In genomic region chr3:77868725-77869124, GRCh38 we compare ENCODE assay signal across 17 cellular contexts.
"Had no signal": no experiment of that assay in that cellular context is flagged by ENCODE, and none has a peak within 500 bp of the region (broad histone marks: within the 10 kb centered on the region; RNA-seq: fewer than 3 reads in every experiment).

No MANE protein-coding gene starts in this region.

- H3K4me1 ChIP-seq: right atrium auricular region, sigmoid colon had no signal

- ATAC-seq: natural killer cell; stimulated activated naive B cell treated with anti-CD40 and anti-IgM and Interleukin-4, amounts not matched to agents 10 μg/mL and 1 μg/mL and 100 μg/mL, for 72 hours; stimulated activated naive CD8-positive, alpha-beta T cell treated with anti-CD3 and anti-CD28 coated beads, Interleukin-15, amount 100 ng/mL, for 72 hours had no signal

- H3K27ac ChIP-seq: hepatocyte, right atrium auricular region, sigmoid colon, thoracic aorta had no signal

- H3K36me3 ChIP-seq: right atrium auricular region, sigmoid colon, thoracic aorta had no signal

- H3K27ac Mint-ChIP-seq: mesothelial cell of epicardium; natural killer cell; stimulated activated naive B cell treated with anti-CD40 and anti-IgM and Interleukin-4, amounts not matched to agents 10 μg/mL and 1 μg/mL and 100 μg/mL, for 72 hours; stimulated activated naive CD8-positive, alpha-beta T cell treated with anti-CD3 and anti-CD28 coated beads, Interleukin-15, amount 100 ng/mL, for 72 hours had no signal

- H3K9me3 ChIP-seq: right atrium auricular region, sigmoid colon, thoracic aorta had no signal

- H3K4me3 Mint-ChIP-seq: mesothelial cell of epicardium; natural killer cell; neural crest cell; stimulated activated naive B cell treated with anti-CD40 and anti-IgM and Interleukin-4, amounts not matched to agents 10 μg/mL and 1 μg/mL and 100 μg/mL, for 72 hours; stimulated activated naive CD8-positive, alpha-beta T cell treated with anti-CD3 and anti-CD28 coated beads, Interleukin-15, amount 100 ng/mL, for 72 hours had no signal

- H3K36me3 Mint-ChIP-seq: natural killer cell; stimulated activated naive B cell treated with anti-CD40 and anti-IgM and Interleukin-4, amounts not matched to agents 10 μg/mL and 1 μg/mL and 100 μg/mL, for 72 hours had no signal

- H3K4me1 Mint-ChIP-seq: natural killer cell; neural crest cell; stimulated activated naive B cell treated with anti-CD40 and anti-IgM and Interleukin-4, amounts not matched to agents 10 μg/mL and 1 μg/mL and 100 μg/mL, for 72 hours; stimulated activated naive CD8-positive, alpha-beta T cell treated with anti-CD3 and anti-CD28 coated beads, Interleukin-15, amount 100 ng/mL, for 72 hours had no signal

- DNase-seq: effector memory CD4-positive, alpha-beta T cell; head of caudate nucleus; kidney glomerular epithelial cell; natural killer cell; posterior cingulate gyrus; sigmoid colon; stimulated activated CD4-positive, alpha-beta T cell treated with anti-CD3 and anti-CD28 coated beads, Interleukin-2, amount 100 ng/mL, for 24 hours; stimulated activated CD4-positive, alpha-beta T cell treated with anti-CD3 and anti-CD28 coated beads, Interleukin-4, amount 100 ng/mL, for 4 hours; stimulated activated naive B cell treated with anti-CD40 and anti-IgM and Interleukin-4, amounts not matched to agents 10 μg/mL and 1 μg/mL and 100 μg/mL, for 72 hours; stimulated activated naive CD8-positive, alpha-beta T cell treated with anti-CD3 and anti-CD28 coated beads, Interleukin-15, amount 100 ng/mL, for 72 hours; trophoblast cell had no signal

- H3K4me3 ChIP-seq: hepatocyte, right atrium auricular region, sigmoid colon, skin epidermis, thoracic aorta had no signal

- H3K27me3 Mint-ChIP-seq: stimulated activated naive B cell treated with anti-CD40 and anti-IgM and Interleukin-4, amounts not matched to agents 10 μg/mL and 1 μg/mL and 100 μg/mL, for 72 hours; stimulated activated naive CD8-positive, alpha-beta T cell treated with anti-CD3 and anti-CD28 coated beads, Interleukin-15, amount 100 ng/mL, for 72 hours had no signal

- H3K27me3 ChIP-seq: hepatocyte, right atrium auricular region, sigmoid colon had no signal
